8 cellular contexts compared by ENCODE assay signal in the genomic region with DNA sequence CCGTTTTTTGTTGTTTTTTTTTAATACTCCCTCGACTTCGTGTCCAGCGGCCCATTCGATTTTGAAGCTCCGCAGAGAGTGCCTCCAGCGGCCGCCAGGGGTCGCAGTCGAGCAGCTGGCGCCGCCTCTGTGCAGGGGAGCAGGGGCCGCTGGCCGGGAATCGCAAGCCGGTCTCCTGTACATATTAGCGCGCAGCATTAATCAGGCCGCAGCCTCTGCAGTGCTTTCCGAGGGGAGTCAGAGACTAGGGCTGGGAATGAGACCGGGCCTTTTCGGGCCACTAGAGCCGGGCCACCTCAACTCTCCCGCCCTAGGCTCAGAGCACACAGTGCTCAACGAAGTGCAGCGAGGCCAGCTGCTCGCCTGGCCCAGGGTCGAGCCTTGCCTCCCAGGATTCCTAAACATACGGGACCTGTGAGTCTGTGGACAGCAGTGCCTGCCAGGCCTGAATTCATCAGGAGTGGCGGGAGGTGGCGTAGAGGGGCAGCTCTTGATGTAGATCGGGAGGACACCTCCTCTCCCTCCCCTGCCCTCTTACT.
DNase-seq lines count a peak whose midpoint lies in the region; ATAC-seq and TF ChIP-seq lines count a peak whose summit lies in the region.

No MANE protein-coding gene starts in this region.

- peak; percentile 92 to 100 (median 98) for TF ChIP-seq CTCF in transverse colon (IDR thresholded peaks at IDR 0.05)

- 14 to 29% methylated on average over 16 to 30 of the region's 32 CpGs for WGBS in transverse colon (ENCODE audit: low coverage in 1 of 2), 2 donors

- peaks cover 3% of the 10 kb centered on the region for H3K4me1 Mint-ChIP-seq in activated naive CD4-positive, alpha-beta T cell treated with anti-CD3 and anti-CD28 coated beads for 36 hours (ENCODE audit: low read depth)

- in situ Hi-C loops in transverse colon (cut with MboI; ENCODE audit: low pct_ligation_motif_present in 1 of 4, low pct_unique_long_range_greater_than_20kb in 1 of 4, low sequenced_read_pairs in 3 of 4) = loop anchor here in 3 of 4 donors (10.0 to 25.0 kb wide), 3 partner anchors 384 to 886 kb away; no protein-coding TSS in a partner anchor

- no peak for TF ChIP-seq EP300 in transverse colon (IDR thresholded peaks at IDR 0.05; ENCODE audit: low read depth)

- no peaks in the 10 kb centered on the region for H3K9me3 ChIP-seq in transverse colon

- intact Hi-C loops in activated naive CD4-positive, alpha-beta T cell treated with anti-CD3 and anti-CD28 coated beads for 36 hours (cut with micrococcal nuclease) = loop anchor here (1.0 to 2.0 kb wide), 4 partner anchors 23 to 888 kb away; no protein-coding TSS in a partner anchor
- intact Hi-C loops in head of caudate nucleus (cut with DNase I) = no loop called here
- intact Hi-C loops in transverse colon (cut with DNase I; ENCODE audit: low total_unique reads) = loop anchor here (5.0 kb wide), 1 partner anchor 384 kb away; no protein-coding TSS in a partner anchor

- H3K27ac Mint-ChIP-seq in activated naive CD4-positive, alpha-beta T cell treated with anti-CD3 and anti-CD28 coated beads for 36 hours = no peak overlapping the region

- H3K27me3 Mint-ChIP-seq in activated naive CD4-positive, alpha-beta T cell treated with anti-CD3 and anti-CD28 coated beads for 36 hours (ENCODE audit: low read depth) = peaks cover 27% of the 10 kb centered on the region

- TF ChIP-seq POLR2A in transverse colon (IDR thresholded peaks at IDR 0.05) = no peak

- no peak overlapping the region for H3K4me3 ChIP-seq in transverse colon

- peaks cover 0 to 8% (median 2%) of the 10 kb centered on the region in 4 donors for H3K4me1 ChIP-seq in transverse colon

- DNase-seq in AG08396 (ENCODE audit: low spot score) (peak; percentile 89), HUDEP-2 (lab: John Stamatoyannopoulos, UW; ENCODE audit: unreplicated experiment in 76 of 76) (peak in 49 of 76 experiments; percentile 0 to 59 (median 24)), SHP77 (lab: John Stamatoyannopoulos, UW) (peak; percentile 4 to 42), head of caudate nucleus (peak; percentile 50 to 89 (median 76)), pons (ENCODE audit: low spot score) (peak; percentile 44), transverse colon (peak; percentile 73)
- peak; percentile 67 for DNase-seq in activated naive CD4-positive, alpha-beta T cell treated with anti-CD3 and anti-CD28 coated beads for 36 hours

- H3K27me3 ChIP-seq in transverse colon = peaks cover 15% of the 10 kb centered on the region

- no peaks in the 10 kb centered on the region for H3K36me3 ChIP-seq in transverse colon

- CTCF ChIA-PET in activated naive CD4-positive, alpha-beta T cell treated with anti-CD3 and anti-CD28 coated beads for 36 hours (lab: Charles Lee) = interaction anchor here (0.6 to 3.8 kb wide), 29 partner anchors 9 to 1271 kb away, joined by 3 to 26 read pairs (median 3); no protein-coding TSS in a partner anchor

- no peaks in the 10 kb centered on the region for H3K36me3 Mint-ChIP-seq in activated naive CD4-positive, alpha-beta T cell treated with anti-CD3 and anti-CD28 coated beads for 36 hours (ENCODE audit: low read depth)

- peaks cover 2% of the 10 kb centered on the region for H3K9me3 Mint-ChIP-seq in activated naive CD4-positive, alpha-beta T cell treated with anti-CD3 and anti-CD28 coated beads for 36 hours

- peak; percentile 76 for ATAC-seq in GM18868 (IDR thresholded peaks at IDR 0.05; ENCODE audit: unreplicated experiment)

- no peak overlapping the region for H3K4me3 Mint-ChIP-seq in activated naive CD4-positive, alpha-beta T cell treated with anti-CD3 and anti-CD28 coated beads for 36 hours

- no peak overlapping the region for H3K27ac ChIP-seq in transverse colon

Comparison
In these comparisons a context has a peak if more than half of its experiments do, and no peak if none do; other contexts are left out.
1. DNase-seq: peak in every context shown above with its lines; median percentile 89 in AG08396; 76 in head of caudate nucleus; 73 in transverse colon; 67 in activated naive CD4-positive, alpha-beta T cell treated with anti-CD3 and anti-CD28 coated beads for 36 hours; 44 in pons; 24 in HUDEP-2; 23 in SHP77.